In genomic region chr3:32392530-32393302, GRCh38 we compare ENCODE assay signal across 7 cellular contexts.
A peak's percentile ranks its signal among the peaks of the same experiment; 100 is the strongest.
DNase-seq lines count a peak whose midpoint lies in the region; ATAC-seq, FAIRE-seq and TF ChIP-seq lines count a peak whose summit lies in the region.

No MANE protein-coding gene starts in this region.

- peak; percentile 58 for ATAC-seq in stimulated activated naive CD8-positive, alpha-beta T cell treated with anti-CD3 and anti-CD28 coated beads, Interleukin-15, Interleukin-2, amounts not matched to agents 100 U/mL and 50 U/mL, for 24 hours

- no peak for FAIRE-seq in H54 (lab: Jason Lieb, UNC)

- TF ChIP-seq POLR2A in H54 (IDR thresholded peaks at IDR 0.05; ENCODE audit: low read depth, low read length) = no peak

- DNase-seq in H54 (ENCODE audit: insufficient read length, low spot score) = peak; percentile 17
- peak; percentile 44 for DNase-seq in RPMI8226
- peak; percentile 43 for DNase-seq in central memory CD4-positive, alpha-beta T cell
- DNase-seq in left kidney (ENCODE audit: low read depth, low spot score) = peak; percentile 69
- DNase-seq in stimulated activated naive CD8-positive, alpha-beta T cell treated with anti-CD3 and anti-CD28 coated beads, Interleukin-15, Interleukin-2, amounts not matched to agents 100 U/mL and 50 U/mL, for 24 hours = peak; percentile 33
- no peak for DNase-seq in GOT3 (lab: John Stamatoyannopoulos, UW)
- DNase-seq in COR-L47 (lab: John Stamatoyannopoulos, UW) = no peak

Comparison
In these comparisons a context has a peak if more than half of its experiments do, and no peak if none do; other contexts are left out.
1. DNase-seq: peak in H54 (single experiment), RPMI8226 (single experiment), central memory CD4-positive, alpha-beta T cell (single experiment), left kidney (single experiment) and stimulated activated naive CD8-positive, alpha-beta T cell treated with anti-CD3 and anti-CD28 coated beads, Interleukin-15, Interleukin-2, amounts not matched to agents 100 U/mL and 50 U/mL, for 24 hours (single experiment); none in GOT3 (single experiment) and COR-L47 (single experiment).